Comparison of ENCODE assay signal across 1 cellular context in the genomic region with DNA sequence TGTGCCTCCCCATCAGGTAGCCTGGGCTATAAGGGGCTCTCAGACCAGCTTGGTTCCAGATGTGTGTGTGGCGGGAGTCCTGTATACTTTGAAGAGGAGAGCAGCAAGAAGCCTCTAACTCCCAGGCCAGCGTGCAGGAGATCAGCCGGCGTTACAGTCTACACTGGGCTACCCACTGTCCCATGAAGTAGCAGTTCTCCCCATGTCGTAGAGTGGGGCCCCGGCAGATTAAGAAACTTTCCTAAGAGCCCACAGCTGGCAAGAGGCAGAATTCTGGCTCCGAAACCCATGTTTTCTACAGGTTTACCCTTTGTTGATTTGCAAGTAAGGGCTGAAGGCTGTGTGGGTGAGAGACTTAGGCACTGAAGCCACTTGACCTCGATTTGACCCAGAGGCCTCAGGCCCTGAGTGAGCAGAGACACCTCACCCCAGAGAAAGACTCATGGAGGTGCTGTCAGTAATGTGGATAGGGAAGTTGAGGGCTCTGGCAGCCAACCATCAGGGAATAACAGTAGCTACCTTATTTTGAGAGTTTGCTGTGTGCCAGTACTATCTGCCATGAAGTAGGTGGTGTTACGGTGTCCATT.
TF ChIP-seq lines count a peak whose summit lies in the region.

No MANE protein-coding gene starts in this region.

TF ChIP-seq in endothelial cell of umbilical vein, 7 proteins besides CTCF, POLR2A, EP300 and RAD21 (continued from another document):
- no peak for TF ChIP-seq MAX (IDR thresholded peaks at IDR 0.05; ENCODE audit: insufficient read depth, insufficient read length)
